Comparison of ENCODE assay signal across 1 cellular context in the genomic region with DNA sequence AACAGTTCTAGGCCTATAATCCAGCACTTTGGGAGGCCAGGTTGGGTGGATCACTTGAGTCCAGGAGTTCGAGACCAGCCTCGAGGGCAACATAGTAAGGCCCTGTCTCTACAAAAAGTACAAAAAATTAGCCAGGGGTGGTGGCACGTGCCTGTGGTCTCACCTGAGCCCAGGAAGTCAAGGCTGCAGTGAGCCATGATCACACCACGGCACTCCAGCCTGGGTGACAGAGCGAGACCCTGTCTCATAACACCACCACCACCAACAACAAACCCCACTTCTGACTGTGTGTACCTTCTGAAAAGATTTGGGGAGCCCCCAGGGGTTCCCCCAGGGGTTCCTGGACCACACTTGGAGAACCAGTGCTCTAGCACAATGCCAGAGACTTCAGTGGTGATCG.
A peak's percentile ranks its signal among the peaks of the same experiment; 100 is the strongest.
TF ChIP-seq lines count a peak whose summit lies in the region.

No MANE protein-coding gene starts in this region.

TF ChIP-seq in GM12878, 131 proteins besides CTCF, POLR2A, EP300 and RAD21:
- TF ChIP-seq RELA (IDR thresholded peaks at IDR 0.05; ENCODE audit: borderline replicate concordance, partially characterized antibody) (no peak), BCL11A (IDR thresholded peaks at IDR 0.05; ENCODE audit: low read depth, low read length) (no peak), JUNB (IDR thresholded peaks at IDR 0.05) (0 out of 2 replicates have a peak, but pooled peaks have one; percentile 17), RUNX3 (IDR thresholded peaks at IDR 0.05; ENCODE audit: low read length) (peak; percentile 48), TCF3 (IDR thresholded peaks at IDR 0.05; ENCODE audit: borderline replicate concordance, insufficient read depth, low read depth, low read length) (no peak), BHLHE40 (IDR thresholded peaks at IDR 0.05; ENCODE audit: borderline replicate concordance in 1 of 2, low read depth in 2 of 2, low read length in 1 of 2) (peak; percentile 79 to 91), SUZ12 (IDR thresholded peaks at IDR 0.05; ENCODE audit: unreplicated experiment) (no peak)
